In the genomic region with DNA sequence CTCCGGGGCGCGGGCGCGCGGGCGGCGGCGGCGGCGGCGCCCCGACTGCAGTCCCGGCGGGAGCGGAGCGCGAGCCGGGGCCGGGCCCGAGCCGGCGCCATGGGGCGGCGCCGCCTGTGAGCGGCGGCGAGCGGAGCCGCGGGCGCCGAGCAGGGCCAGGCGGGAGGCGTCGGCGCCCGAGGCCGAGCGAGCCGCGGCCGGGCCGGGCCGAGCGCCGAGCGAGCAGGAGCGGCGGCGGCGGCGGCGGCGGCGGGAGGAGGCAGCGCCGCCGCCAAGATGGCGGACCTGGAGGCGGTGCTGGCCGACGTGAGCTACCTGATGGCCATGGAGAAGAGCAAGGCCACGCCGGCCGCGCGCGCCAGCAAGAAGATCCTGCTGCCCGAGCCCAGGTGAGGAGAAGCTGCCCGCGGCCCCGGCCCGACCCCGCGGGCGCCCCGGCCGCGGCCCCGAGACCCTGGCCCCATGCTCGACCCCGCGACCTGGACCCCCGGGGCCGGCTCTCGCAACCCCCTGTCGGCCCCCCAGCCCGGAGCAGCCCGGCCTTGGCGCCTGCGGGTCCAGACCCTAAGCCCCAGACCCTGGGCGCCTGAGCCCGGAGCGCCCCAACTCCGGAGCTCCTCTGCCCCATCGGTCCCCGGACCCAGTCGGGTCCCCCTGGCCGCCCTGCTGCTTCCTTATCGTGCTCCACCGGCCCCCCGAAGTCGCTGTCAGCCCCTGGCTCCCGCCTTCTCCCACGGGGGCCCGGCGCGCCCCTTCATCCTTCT, we compare ENCODE assay signal across 8 cellular contexts. TPM values are rescaled to one million over a fixed set of nuclear protein-coding genes. Genes with fewer than 3 reads are reported as not detected.
DNase-seq lines count a peak whose midpoint lies in the region; ATAC-seq and TF ChIP-seq lines count a peak whose summit lies in the region.

A gene (plus strand): TSS at position 50 of the 764 bp plus-strand sequence. CDS start 227 bp downstream, at position 277.

- CTCF ChIA-PET in activated CD4-positive, alpha-beta T cell treated with anti-CD3 and anti-CD28 coated beads for 36 hours (lab: Charles Lee), result interaction anchor here (0.7 to 3.1 kb wide), 6 partner anchors 11 to 51 kb away, joined by 3 to 15 read pairs (median 5); a partner anchor contains a TSS

- no peak for TF ChIP-seq POLR2A in lower leg skin (IDR thresholded peaks at IDR 0.05)

- H3K27ac Mint-ChIP-seq in activated CD4-positive, alpha-beta T cell treated with anti-CD3 and anti-CD28 coated beads for 36 hours, result peak within 1 kb of the TSS; percentile 99
- H3K27ac Mint-ChIP-seq in dendritic cell treated with granulocyte-macrophage colony-stimulating factor and Interleukin-4, amounts not matched to agents 40 ng/mL and 50 ng/mL, for 4 days, result peak within 1 kb of the TSS; percentile 98

- peak within 1 kb of the TSS; percentile 84 for H3K27ac ChIP-seq in substantia nigra (ENCODE audit: low read depth, low read length, poor library complexity, severe bottlenecking)

- in situ Hi-C loops in SK-MEL-5 (cut with HindIII; ENCODE audit: low pct_unique_long_range_greater_than_20kb, low sequenced_read_pairs), result no loop called here

- peak; percentile 14 for ATAC-seq in activated CD4-positive, alpha-beta T cell treated with anti-CD3 and anti-CD28 coated beads for 36 hours
- ATAC-seq in GM19452 (IDR thresholded peaks at IDR 0.05; ENCODE audit: unreplicated experiment), result no peak

- TF ChIP-seq CTCF in lower leg skin (IDR thresholded peaks at IDR 0.05), result no peak

- POLR2A ChIA-PET in activated CD4-positive, alpha-beta T cell treated with anti-CD3 and anti-CD28 coated beads for 36 hours (lab: Charles Lee), result interaction anchor here (0.7 to 2.0 kb wide), 4 partner anchors 22 to 88 kb away, joined by 3 to 8 read pairs (median 4); a partner anchor contains a TSS

- intact Hi-C loops in activated CD4-positive, alpha-beta T cell treated with anti-CD3 and anti-CD28 coated beads for 36 hours (cut with DNase I, micrococcal nuclease), result loop anchor here (1.0 to 5.0 kb wide), 6 partner anchors 26 to 242 kb away; a partner anchor contains a TSS
- intact Hi-C loops in dendritic cell treated with granulocyte-macrophage colony-stimulating factor and Interleukin-4, amounts not matched to agents 40 ng/mL and 50 ng/mL, for 4 days (cut with micrococcal nuclease), result loop anchor here (1.0 to 10.0 kb wide), 2 partner anchors 51 to 118 kb away; no protein-coding TSS in a partner anchor
- intact Hi-C loops in lower leg skin (cut with DNase I; ENCODE audit: low total_unique reads), result no loop called here

- no peaks in the 10 kb centered on the region for H3K27me3 Mint-ChIP-seq in activated CD4-positive, alpha-beta T cell treated with anti-CD3 and anti-CD28 coated beads for 36 hours
- H3K27me3 Mint-ChIP-seq in dendritic cell treated with granulocyte-macrophage colony-stimulating factor and Interleukin-4, amounts not matched to agents 40 ng/mL and 50 ng/mL, for 4 days, result peaks cover 3% of the 10 kb centered on the region

- WGBS in lower leg skin, 2 donors, result 0% methylated on average over 8 to 13 of the region's 110 CpGs

- peak; percentile 73 for DNase-seq in activated CD4-positive, alpha-beta T cell treated with anti-CD3 and anti-CD28 coated beads for 36 hours
- no peak for DNase-seq in activated CD4-positive, alpha-beta T cell treated with anti-CD3 and anti-CD28 coated beads, Interleukin-2, amount 50 U/mL, for 1 hour
- DNase-seq in HT-29 (ENCODE audit: low spot score) (peak; percentile 51), SK-MEL-5 (ENCODE audit: low read depth, low spot score) (no peak), lower leg skin (ENCODE audit: low spot score in 2 of 2) (no peak), substantia nigra (lab: John Stamatoyannopoulos, UW) (peak in 3 of 49 donors; percentile 44 to 64 (median 59))

- peaks cover 81% of the 10 kb centered on the region for H3K4me1 Mint-ChIP-seq in activated CD4-positive, alpha-beta T cell treated with anti-CD3 and anti-CD28 coated beads for 36 hours
- peaks cover 88% of the 10 kb centered on the region for H3K4me1 Mint-ChIP-seq in dendritic cell treated with granulocyte-macrophage colony-stimulating factor and Interleukin-4, amounts not matched to agents 40 ng/mL and 50 ng/mL, for 4 days (ENCODE audit: low read depth)

- H3K4me3 ChIP-seq in lower leg skin (ENCODE audit: low read depth, poor library complexity, severe bottlenecking), result peak within 1 kb of the TSS; percentile 89

- H3K4me3 Mint-ChIP-seq in activated CD4-positive, alpha-beta T cell treated with anti-CD3 and anti-CD28 coated beads for 36 hours, result peak within 1 kb of the TSS; percentile 98
- peak within 1 kb of the TSS; percentile 96 for H3K4me3 Mint-ChIP-seq in dendritic cell treated with granulocyte-macrophage colony-stimulating factor and Interleukin-4, amounts not matched to agents 40 ng/mL and 50 ng/mL, for 4 days

- H3K9me3 Mint-ChIP-seq in activated CD4-positive, alpha-beta T cell treated with anti-CD3 and anti-CD28 coated beads for 36 hours (ENCODE audit: low read depth), result no peaks in the 10 kb centered on the region
- no peaks in the 10 kb centered on the region for H3K9me3 Mint-ChIP-seq in dendritic cell treated with granulocyte-macrophage colony-stimulating factor and Interleukin-4, amounts not matched to agents 40 ng/mL and 50 ng/mL, for 4 days

- peaks cover 40% of the 10 kb centered on the region for H3K36me3 Mint-ChIP-seq in activated CD4-positive, alpha-beta T cell treated with anti-CD3 and anti-CD28 coated beads for 36 hours (ENCODE audit: low read depth)
- peaks cover 49% of the 10 kb centered on the region for H3K36me3 Mint-ChIP-seq in dendritic cell treated with granulocyte-macrophage colony-stimulating factor and Interleukin-4, amounts not matched to agents 40 ng/mL and 50 ng/mL, for 4 days (ENCODE audit: low read depth)

RNA-seq across cellular contexts. Expression of the gene that starts here (rescaled TPM):
- 100 to 1,000 TPM; 202 to 241 TPM for total RNA-seq in activated CD4-positive, alpha-beta T cell treated with anti-CD3 and anti-CD28 coated beads for 36 hours
- 270 and 294 TPM in 2 replicates for total RNA-seq in HT-29 (2014; rRNA removed; shearing (Covaris generic))
- 25.0 and 29.6 TPM in 2 replicates for total RNA-seq in SK-MEL-5 (2014; rRNA removed; shearing (Covaris generic))
- 47.7 and 66.1 TPM in 2 replicates for polyA plus RNA-seq in SK-MEL-5 (2015; cell fraction: cytosol; rRNA removed)
- polyA plus RNA-seq in SK-MEL-5 (2015; cell fraction: nucleus; rRNA removed), result 81.7 and 109 TPM in 2 replicates
- 100 to 1,000 TPM in 3 of 4 donors, 10 to 100 TPM in 1; 81.1 to 127 (median 114) TPM for total RNA-seq in lower leg skin

Comparison
In these comparisons a context has a peak if more than half of its experiments do, and no peak if none do; other contexts are left out.
1. DNase-seq: peak in activated CD4-positive, alpha-beta T cell treated with anti-CD3 and anti-CD28 coated beads for 36 hours (single experiment) and HT-29 (single experiment); none in activated CD4-positive, alpha-beta T cell treated with anti-CD3 and anti-CD28 coated beads, Interleukin-2, amount 50 U/mL, for 1 hour (single experiment), SK-MEL-5 (single experiment) and lower leg skin (0 of 2).